9 cellular contexts compared by ENCODE assay signal in genomic region chr15:60798821-60799220, GRCh38.
DNase-seq lines count a peak whose midpoint lies in the region; ATAC-seq and TF ChIP-seq lines count a peak whose summit lies in the region.
"Had no signal": no experiment of that assay in that cellular context is flagged by ENCODE, and none has a peak within 500 bp of the region (broad histone marks: within the 10 kb centered on the region; RNA-seq: fewer than 3 reads in every experiment).

No MANE protein-coding gene starts in this region.

- peak; percentile 29 for ATAC-seq in CD8-positive, alpha-beta T cell
- ATAC-seq in HG03039 (IDR thresholded peaks at IDR 0.05; ENCODE audit: unreplicated experiment) (peak; percentile 61), body of pancreas (peak; percentile 27), sciatic nerve (peak; percentile 60)

- no peak for TF ChIP-seq CTCF in CD8-positive, alpha-beta T cell (IDR thresholded peaks at IDR 0.05)
- TF ChIP-seq CTCF in body of pancreas (IDR thresholded peaks at IDR 0.05) = no peak

- H3K4me3 ChIP-seq in CD8-positive, alpha-beta T cell (ENCODE audit: low read depth, low read length) = no peak overlapping the region
- no peak overlapping the region for H3K4me3 ChIP-seq in body of pancreas

- H3K27ac Mint-ChIP-seq in CD8-positive, alpha-beta T cell = peak overlapping the region; percentile 58

- no peaks in the 10 kb centered on the region for H3K36me3 ChIP-seq in CD8-positive, alpha-beta T cell (ENCODE audit: insufficient read depth, low read length)
- no peaks in the 10 kb centered on the region for H3K36me3 ChIP-seq in body of pancreas (replicated peaks in 1 of 2; ENCODE audit: insufficient read depth in 1 of 2, low read depth in 2 of 2)

- WGBS in body of pancreas, 2 donors = 54 to 56% methylated on average over 4 of the region's 4 CpGs

- no peaks in the 10 kb centered on the region for H3K27me3 Mint-ChIP-seq in CD8-positive, alpha-beta T cell (ENCODE audit: low read depth)

- POLR2A ChIA-PET in CD8-positive, alpha-beta T cell (lab: Charles Lee) = interaction anchor here (2.1 kb wide), 1 partner anchor 11 kb away, joined by 10 read pairs; no protein-coding TSS in a partner anchor

- CTCF ChIA-PET in CD8-positive, alpha-beta T cell (lab: Charles Lee) = interaction anchor here (0.8 to 1.4 kb wide), 3 partner anchors 10 to 79 kb away, joined by 3 to 7 read pairs (median 3); no protein-coding TSS in a partner anchor

- H3K9me3 ChIP-seq in CD8-positive, alpha-beta T cell (ENCODE audit: low read length) = no peaks in the 10 kb centered on the region
- H3K9me3 ChIP-seq in body of pancreas = no peaks in the 10 kb centered on the region

- H3K4me3 Mint-ChIP-seq in CD8-positive, alpha-beta T cell = no peak overlapping the region

- peaks cover 2% of the 10 kb centered on the region for H3K36me3 Mint-ChIP-seq in CD8-positive, alpha-beta T cell

- peaks cover 33% of the 10 kb centered on the region for H3K4me1 ChIP-seq in CD8-positive, alpha-beta T cell (ENCODE audit: insufficient read depth, low read length)
- peaks cover 17% of the 10 kb centered on the region for H3K4me1 ChIP-seq in body of pancreas

- no peak for TF ChIP-seq POLR2A in body of pancreas (IDR thresholded peaks at IDR 0.05)

- no peak overlapping the region for H3K27ac ChIP-seq in CD8-positive, alpha-beta T cell (ENCODE audit: low read depth, low read length)
- H3K27ac ChIP-seq in body of pancreas = peak overlapping the region in 1 of 4 donors; percentile 6

- intact Hi-C loops in CD8-positive, alpha-beta T cell (cut with DNase I, micrococcal nuclease) = no loop called here
- intact Hi-C loops in body of pancreas (cut with DNase I) (no loop called here), sciatic nerve (cut with DNase I) (no loop called here)

- DNase-seq in CD8-positive, alpha-beta T cell = no peak
- DNase-seq in body of pancreas = peak in 1 of 4 donors; percentile 14
- DNase-seq in sciatic nerve (ENCODE audit: low spot score) = no peak
- no peak for DNase-seq in NCI-H187 (lab: John Stamatoyannopoulos, UW)
- DNase-seq in RPMI8226 = no peak
- DNase-seq in NAMALWA (ENCODE audit: low spot score) = no peak
- no peak for DNase-seq in GM19240 (ENCODE audit: insufficient read length, low spot score)
- DNase-seq: T1000 had no signal

- no peaks in the 10 kb centered on the region for H3K27me3 ChIP-seq in CD8-positive, alpha-beta T cell (ENCODE audit: insufficient read depth, low read length)
- no peaks in the 10 kb centered on the region for H3K27me3 ChIP-seq in body of pancreas

- H3K9me3 Mint-ChIP-seq in CD8-positive, alpha-beta T cell = no peaks in the 10 kb centered on the region

- H3K4me1 Mint-ChIP-seq in CD8-positive, alpha-beta T cell (ENCODE audit: low read depth) = peaks cover 61% of the 10 kb centered on the region
